ENCODE assay signal across 1 cellular context in the genomic region with DNA sequence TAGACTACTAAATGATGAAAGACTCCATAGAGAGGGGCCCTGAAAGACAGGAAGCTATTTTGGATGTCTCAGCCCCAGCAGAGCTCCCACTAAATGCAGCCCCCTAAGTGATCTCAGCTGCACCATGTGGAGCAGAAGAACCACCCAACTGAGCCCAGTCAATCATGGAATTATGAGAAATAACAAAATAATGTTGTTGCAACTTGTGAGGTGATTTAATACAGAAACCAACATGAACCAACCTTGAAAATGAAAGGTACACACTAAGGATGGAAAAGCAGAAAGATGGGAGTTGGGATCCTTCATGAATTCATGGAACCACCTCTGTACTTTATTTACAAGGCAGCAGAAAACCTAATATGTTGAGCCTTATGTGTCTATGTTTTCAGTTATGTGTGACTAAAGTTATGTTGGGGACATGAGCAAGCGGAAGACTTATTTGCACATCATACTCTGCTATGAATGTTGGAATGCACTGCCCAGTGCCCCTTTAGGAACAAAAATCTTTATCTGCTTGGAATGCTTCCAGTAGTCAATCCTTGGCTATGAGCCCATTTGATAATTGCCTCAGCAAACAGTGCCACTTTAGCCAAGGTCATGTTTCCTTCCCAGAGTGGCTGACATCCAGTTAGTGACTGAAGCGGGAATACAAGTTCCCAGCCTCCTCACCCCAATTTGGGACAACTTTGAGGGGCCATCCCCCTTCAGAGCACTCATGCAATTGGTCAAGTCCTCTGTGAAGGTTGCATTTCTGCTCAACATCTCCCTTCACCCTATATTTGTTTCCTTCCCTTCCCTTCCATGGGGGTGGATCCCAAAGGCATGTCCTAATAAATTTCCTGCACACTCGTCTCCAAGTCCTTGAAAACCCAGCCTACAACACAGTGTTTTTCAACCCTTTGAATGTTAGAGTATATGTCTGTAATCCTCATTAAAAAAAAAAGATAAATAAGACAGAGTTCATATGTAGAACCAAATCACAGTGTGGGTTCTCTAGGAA.
A peak's percentile ranks its signal among the peaks of the same experiment; 100 is the strongest.
TF ChIP-seq lines count a peak whose summit lies in the region.

No MANE protein-coding gene starts in this region.

TF ChIP-seq in HepG2, 621 proteins besides CTCF, POLR2A, EP300 and RAD21 (continued from another document and continues in another):
- TF ChIP-seq, protein P1, sequence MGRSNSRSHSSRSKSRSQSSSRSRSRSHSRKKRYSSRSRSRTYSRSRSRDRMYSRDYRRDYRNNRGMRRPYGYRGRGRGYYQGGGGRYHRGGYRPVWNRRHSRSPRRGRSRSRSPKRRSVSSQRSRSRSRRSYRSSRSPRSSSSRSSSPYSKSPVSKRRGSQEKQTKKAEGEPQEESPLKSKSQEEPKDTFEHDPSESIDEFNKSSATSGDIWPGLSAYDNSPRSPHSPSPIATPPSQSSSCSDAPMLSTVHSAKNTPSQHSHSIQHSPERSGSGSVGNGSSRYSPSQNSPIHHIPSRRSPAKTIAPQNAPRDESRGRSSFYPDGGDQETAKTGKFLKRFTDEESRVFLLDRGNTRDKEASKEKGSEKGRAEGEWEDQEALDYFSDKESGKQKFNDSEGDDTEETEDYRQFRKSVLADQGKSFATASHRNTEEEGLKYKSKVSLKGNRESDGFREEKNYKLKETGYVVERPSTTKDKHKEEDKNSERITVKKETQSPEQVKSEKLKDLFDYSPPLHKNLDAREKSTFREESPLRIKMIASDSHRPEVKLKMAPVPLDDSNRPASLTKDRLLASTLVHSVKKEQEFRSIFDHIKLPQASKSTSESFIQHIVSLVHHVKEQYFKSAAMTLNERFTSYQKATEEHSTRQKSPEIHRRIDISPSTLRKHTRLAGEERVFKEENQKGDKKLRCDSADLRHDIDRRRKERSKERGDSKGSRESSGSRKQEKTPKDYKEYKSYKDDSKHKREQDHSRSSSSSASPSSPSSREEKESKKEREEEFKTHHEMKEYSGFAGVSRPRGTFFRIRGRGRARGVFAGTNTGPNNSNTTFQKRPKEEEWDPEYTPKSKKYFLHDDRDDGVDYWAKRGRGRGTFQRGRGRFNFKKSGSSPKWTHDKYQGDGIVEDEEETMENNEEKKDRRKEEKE (IDR thresholded peaks at IDR 0.05) = no peak
- TF ChIP-seq ZNF468 (CRISPR knock-in tag; IDR thresholded peaks at IDR 0.05) (no peak), THAP9 (CRISPR knock-in tag; IDR thresholded peaks at IDR 0.05; ENCODE audit: borderline replicate concordance) (no peak), MXD3 (CRISPR knock-in tag; IDR thresholded peaks at IDR 0.05) (no peak), PLSCR1 (CRISPR knock-in tag; IDR thresholded peaks at IDR 0.05; ENCODE audit: borderline replicate concordance) (no peak), XRCC5 (optimal IDR thresholded peaks at IDR 0.05; ENCODE audit: low read length) (no peak), ZNF280B (CRISPR knock-in tag; IDR thresholded peaks at IDR 0.05; ENCODE audit: borderline replicate concordance) (no peak), ZNF34 (CRISPR knock-in tag; IDR thresholded peaks at IDR 0.05; ENCODE audit: borderline replicate concordance) (no peak), ZNF276 (CRISPR knock-in tag; IDR thresholded peaks at IDR 0.05; ENCODE audit: low read depth) (no peak), ZNF224 (CRISPR knock-in tag; IDR thresholded peaks at IDR 0.05) (no peak), ZMYM2 (CRISPR knock-in tag; IDR thresholded peaks at IDR 0.05) (peak; percentile 95), KLF16 (CRISPR knock-in tag; IDR thresholded peaks at IDR 0.05) (peak in 1 of 2 experiments; percentile 93; a peak in 2 of 4 replicates), ATRX (CRISPR knock-in tag; IDR thresholded peaks at IDR 0.05; ENCODE audit: borderline replicate concordance) (no peak), DPF2 (CRISPR knock-in tag; IDR thresholded peaks at IDR 0.05; ENCODE audit: borderline replicate concordance, low read depth) (peak; percentile 86), EEA1 (CRISPR knock-in tag; IDR thresholded peaks at IDR 0.05; ENCODE audit: borderline replicate concordance) (no peak), ZNF326 (CRISPR knock-in tag; IDR thresholded peaks at IDR 0.05; ENCODE audit: borderline replicate concordance) (no peak), ZNF501 (CRISPR knock-in tag; IDR thresholded peaks at IDR 0.05) (0 out of 2 replicates have a peak, but pooled peaks have one; percentile 65), PAX8 (CRISPR knock-in tag; IDR thresholded peaks at IDR 0.05; ENCODE audit: borderline replicate concordance) (no peak; the same call in 1 of the 2 replicates), RELA (CRISPR knock-in tag; IDR thresholded peaks at IDR 0.05) (peak; percentile 63; the same call in 1 of the 2 replicates), ADNP (CRISPR knock-in tag; IDR thresholded peaks at IDR 0.05) (no peak), ZNF460 (CRISPR knock-in tag; IDR thresholded peaks at IDR 0.05; ENCODE audit: borderline replicate concordance) (no peak; the same call in 1 of the 2 replicates)
- TF ChIP-seq, protein P2, sequence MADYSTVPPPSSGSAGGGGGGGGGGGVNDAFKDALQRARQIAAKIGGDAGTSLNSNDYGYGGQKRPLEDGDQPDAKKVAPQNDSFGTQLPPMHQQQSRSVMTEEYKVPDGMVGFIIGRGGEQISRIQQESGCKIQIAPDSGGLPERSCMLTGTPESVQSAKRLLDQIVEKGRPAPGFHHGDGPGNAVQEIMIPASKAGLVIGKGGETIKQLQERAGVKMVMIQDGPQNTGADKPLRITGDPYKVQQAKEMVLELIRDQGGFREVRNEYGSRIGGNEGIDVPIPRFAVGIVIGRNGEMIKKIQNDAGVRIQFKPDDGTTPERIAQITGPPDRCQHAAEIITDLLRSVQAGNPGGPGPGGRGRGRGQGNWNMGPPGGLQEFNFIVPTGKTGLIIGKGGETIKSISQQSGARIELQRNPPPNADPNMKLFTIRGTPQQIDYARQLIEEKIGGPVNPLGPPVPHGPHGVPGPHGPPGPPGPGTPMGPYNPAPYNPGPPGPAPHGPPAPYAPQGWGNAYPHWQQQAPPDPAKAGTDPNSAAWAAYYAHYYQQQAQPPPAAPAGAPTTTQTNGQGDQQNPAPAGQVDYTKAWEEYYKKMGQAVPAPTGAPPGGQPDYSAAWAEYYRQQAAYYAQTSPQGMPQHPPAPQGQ (CRISPR knock-in tag; IDR thresholded peaks at IDR 0.05; ENCODE audit: borderline replicate concordance) = no peak; the same call in 1 of the 2 replicates
- TF ChIP-seq, protein P3, sequence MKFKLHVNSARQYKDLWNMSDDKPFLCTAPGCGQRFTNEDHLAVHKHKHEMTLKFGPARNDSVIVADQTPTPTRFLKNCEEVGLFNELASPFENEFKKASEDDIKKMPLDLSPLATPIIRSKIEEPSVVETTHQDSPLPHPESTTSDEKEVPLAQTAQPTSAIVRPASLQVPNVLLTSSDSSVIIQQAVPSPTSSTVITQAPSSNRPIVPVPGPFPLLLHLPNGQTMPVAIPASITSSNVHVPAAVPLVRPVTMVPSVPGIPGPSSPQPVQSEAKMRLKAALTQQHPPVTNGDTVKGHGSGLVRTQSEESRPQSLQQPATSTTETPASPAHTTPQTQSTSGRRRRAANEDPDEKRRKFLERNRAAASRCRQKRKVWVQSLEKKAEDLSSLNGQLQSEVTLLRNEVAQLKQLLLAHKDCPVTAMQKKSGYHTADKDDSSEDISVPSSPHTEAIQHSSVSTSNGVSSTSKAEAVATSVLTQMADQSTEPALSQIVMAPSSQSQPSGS (CRISPR knock-in tag; IDR thresholded peaks at IDR 0.05) = peak; percentile 93
- TF ChIP-seq, protein P4, sequence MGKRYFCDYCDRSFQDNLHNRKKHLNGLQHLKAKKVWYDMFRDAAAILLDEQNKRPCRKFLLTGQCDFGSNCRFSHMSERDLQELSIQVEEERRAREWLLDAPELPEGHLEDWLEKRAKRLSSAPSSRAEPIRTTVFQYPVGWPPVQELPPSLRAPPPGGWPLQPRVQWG (CRISPR knock-in tag; IDR thresholded peaks at IDR 0.05; ENCODE audit: borderline replicate concordance, low read depth) = no peak
